Comparison of ENCODE assay signal across 8 cellular contexts in genomic region chr1:1137256-1138045, GRCh38. TPM values are rescaled to one million over a fixed set of nuclear protein-coding genes. Genes with fewer than 3 reads are reported as not detected.
DNase-seq lines count a peak whose midpoint lies in the region; ATAC-seq and TF ChIP-seq lines count a peak whose summit lies in the region.

No MANE protein-coding gene starts in this region.

- no peaks in the 10 kb centered on the region for H3K36me3 Mint-ChIP-seq in activated CD8-positive, alpha-beta memory T cell treated with anti-CD3 and anti-CD28 coated beads, Interleukin-2, amount 10 ng/mL, durations not matched to agents 7 days and 5 days
- H3K36me3 Mint-ChIP-seq in naive thymus-derived CD8-positive, alpha-beta T cell: no peaks in the 10 kb centered on the region

- H3K27me3 ChIP-seq in tibial nerve: peaks cover 0 to 42% of the 10 kb centered on the region in 2 donors

- POLR2A ChIA-PET in naive thymus-derived CD8-positive, alpha-beta T cell (lab: Charles Lee): interaction anchor here (0.6 to 1.7 kb wide), 4 partner anchors 9 to 113 kb away, joined by 3 to 5 read pairs (median 4); no protein-coding TSS in a partner anchor

- H3K27me3 Mint-ChIP-seq in activated CD8-positive, alpha-beta memory T cell treated with anti-CD3 and anti-CD28 coated beads, Interleukin-2, amount 10 ng/mL, durations not matched to agents 7 days and 5 days: no peaks in the 10 kb centered on the region
- H3K27me3 Mint-ChIP-seq in naive thymus-derived CD8-positive, alpha-beta T cell: no peaks in the 10 kb centered on the region

- peak; percentile 78 for ATAC-seq in activated CD8-positive, alpha-beta memory T cell treated with anti-CD3 and anti-CD28 coated beads, Interleukin-2, amount 10 ng/mL, durations not matched to agents 7 days and 5 days
- ATAC-seq in naive thymus-derived CD8-positive, alpha-beta T cell: peak; percentile 84 to 95
- no peak for ATAC-seq in HG03280 (IDR thresholded peaks at IDR 0.05; ENCODE audit: unreplicated experiment)

- no peaks in the 10 kb centered on the region for H3K36me3 ChIP-seq in tibial nerve

- in situ Hi-C loops in ACHN (cut with HindIII; ENCODE audit: low pct_ligation_motif_present, low pct_unique_long_range_greater_than_20kb, low sequenced_read_pairs): no loop called here

- no peaks in the 10 kb centered on the region for H3K9me3 Mint-ChIP-seq in activated CD8-positive, alpha-beta memory T cell treated with anti-CD3 and anti-CD28 coated beads, Interleukin-2, amount 10 ng/mL, durations not matched to agents 7 days and 5 days (ENCODE audit: low read depth)
- H3K9me3 Mint-ChIP-seq in naive thymus-derived CD8-positive, alpha-beta T cell: no peaks in the 10 kb centered on the region

- TF ChIP-seq CTCF in tibial nerve (IDR thresholded peaks at IDR 0.05): no peak

- H3K4me1 ChIP-seq in tibial nerve: peaks cover 0 to 27% (median 8%) of the 10 kb centered on the region in 4 donors

- no peaks in the 10 kb centered on the region for H3K9me3 ChIP-seq in tibial nerve

- H3K4me1 Mint-ChIP-seq in activated CD8-positive, alpha-beta memory T cell treated with anti-CD3 and anti-CD28 coated beads, Interleukin-2, amount 10 ng/mL, durations not matched to agents 7 days and 5 days: peaks cover 20% of the 10 kb centered on the region
- H3K4me1 Mint-ChIP-seq in naive thymus-derived CD8-positive, alpha-beta T cell: peaks cover 8 to 32% (median 26%) of the 10 kb centered on the region in 4 donors

- no peak for TF ChIP-seq POLR2A in tibial nerve (IDR thresholded peaks at IDR 0.05)

- DNase-seq in COLO668 (lab: John Stamatoyannopoulos, UW; ENCODE audit: unreplicated experiment) (peak; percentile 96), HT-29 (ENCODE audit: low spot score) (peak; percentile 63), NCI-H1048 (lab: John Stamatoyannopoulos, UW) (no peak), tibial nerve (ENCODE audit: low spot score in 2 of 2) (no peak), ACHN (no peak)
- DNase-seq in activated CD8-positive, alpha-beta memory T cell treated with anti-CD3 and anti-CD28 coated beads, Interleukin-2, amount 10 ng/mL, durations not matched to agents 7 days and 5 days: peak; percentile 82
- DNase-seq in naive thymus-derived CD8-positive, alpha-beta T cell: peak; percentile 49 to 82 (median 64)

- peak overlapping the region in 1 of 4 donors; percentile 75 for H3K27ac ChIP-seq in tibial nerve

- CTCF ChIA-PET in activated CD8-positive, alpha-beta memory T cell treated with anti-CD3 and anti-CD28 coated beads, Interleukin-2, amount 10 ng/mL, durations not matched to agents 7 days and 5 days (lab: Charles Lee): interaction anchor here (1.0 to 1.4 kb wide), 2 partner anchors 15 to 106 kb away, joined by 4 to 7 read pairs; no protein-coding TSS in a partner anchor

- peak overlapping the region in 1 of 4 donors; percentile 23 for H3K4me3 ChIP-seq in tibial nerve

- peak overlapping the region; percentile 59 for H3K4me3 Mint-ChIP-seq in activated CD8-positive, alpha-beta memory T cell treated with anti-CD3 and anti-CD28 coated beads, Interleukin-2, amount 10 ng/mL, durations not matched to agents 7 days and 5 days
- peak overlapping the region; percentile 65 to 86 (median 80) for H3K4me3 Mint-ChIP-seq in naive thymus-derived CD8-positive, alpha-beta T cell

- H3K27ac Mint-ChIP-seq in activated CD8-positive, alpha-beta memory T cell treated with anti-CD3 and anti-CD28 coated beads, Interleukin-2, amount 10 ng/mL, durations not matched to agents 7 days and 5 days: peak overlapping the region; percentile 82
- H3K27ac Mint-ChIP-seq in naive thymus-derived CD8-positive, alpha-beta T cell: peak overlapping the region; percentile 69 to 95 (median 88)

- no peak for TF ChIP-seq EP300 in tibial nerve (IDR thresholded peaks at IDR 0.05)

- WGBS in tibial nerve, 2 donors: 22 to 23% methylated on average over 11 to 19 of the region's 36 CpGs

RNA-seq across cellular contexts. Expression of gene C1orf159, which starts 21.6 kb away (rescaled TPM):
- 61.4 and 67.6 TPM in 2 replicates for total RNA-seq in HT-29 (2014; rRNA removed; shearing (Covaris generic))
- 10 to 100 TPM; 22.9 to 23.6 TPM for total RNA-seq in activated CD8-positive, alpha-beta memory T cell treated with anti-CD3 and anti-CD28 coated beads, Interleukin-2, amount 10 ng/mL, durations not matched to agents 7 days and 5 days
- total RNA-seq in naive thymus-derived CD8-positive, alpha-beta T cell: 10 to 100 TPM; 24.9 to 26.5 TPM
- 10 to 100 TPM in 1 of 3 donors, 1 to 10 TPM in 2; 3.2 to 10.7 (median 6.2) TPM for polyA plus RNA-seq in naive thymus-derived CD8-positive, alpha-beta T cell
- 10 to 100 TPM; 18.4 to 29.4 (median 23.1) TPM for total RNA-seq in tibial nerve

RNA-seq across cellular contexts. Expression of gene TTLL10, which starts 36.2 kb away (rescaled TPM):
- total RNA-seq in HT-29 (2014; rRNA removed; shearing (Covaris generic)): 5.8 and 6.6 TPM in 2 replicates
- total RNA-seq in activated CD8-positive, alpha-beta memory T cell treated with anti-CD3 and anti-CD28 coated beads, Interleukin-2, amount 10 ng/mL, durations not matched to agents 7 days and 5 days: not detected
- not detected for total RNA-seq in naive thymus-derived CD8-positive, alpha-beta T cell
- not detected for polyA plus RNA-seq in naive thymus-derived CD8-positive, alpha-beta T cell
- total RNA-seq in tibial nerve: not detected

Comparison
In these comparisons a context has a peak if more than half of its experiments do, and no peak if none do; other contexts are left out.
1. DNase-seq: peak in COLO668 (single experiment), HT-29 (single experiment), activated CD8-positive, alpha-beta memory T cell treated with anti-CD3 and anti-CD28 coated beads, Interleukin-2, amount 10 ng/mL, durations not matched to agents 7 days and 5 days (single experiment) and naive thymus-derived CD8-positive, alpha-beta T cell (10 of 10); none in NCI-H1048 (single experiment), tibial nerve (0 of 2) and ACHN (single experiment).